In genomic region chr16:3074860-3075545, GRCh38 we compare ENCODE assay signal across 8 cellular contexts. TPM values are rescaled to one million over a fixed set of nuclear protein-coding genes. Genes with fewer than 3 reads are reported as not detected.
A peak's percentile ranks its signal among the peaks of the same experiment; 100 is the strongest.
DNase-seq lines count a peak whose midpoint lies in the region; ATAC-seq, FAIRE-seq and TF ChIP-seq lines count a peak whose summit lies in the region.

No MANE protein-coding gene starts in this region.

- FAIRE-seq in K562 (lab: Jason Lieb, UNC): no peak

- no peak overlapping the region for H3K4me3 ChIP-seq in K562
- no peak overlapping the region for H3K4me3 ChIP-seq in gastroesophageal sphincter

- no peak overlapping the region for H3K4me2 ChIP-seq in K562 (ENCODE audit: insufficient read depth, low read length)

- H3K27ac ChIP-seq in K562 (ENCODE audit: extremely low read depth, low read depth, low read length): no peak overlapping the region
- no peak overlapping the region for H3K27ac ChIP-seq in gastroesophageal sphincter

- no peaks in the 10 kb centered on the region for H3K27me3 Mint-ChIP-seq in T-cell

- no peaks in the 10 kb centered on the region for H3K36me3 ChIP-seq in K562 (ENCODE audit: control insufficient read depth, insufficient read depth, low read length)
- no peaks in the 10 kb centered on the region for H3K36me3 ChIP-seq in gastroesophageal sphincter

- in situ Hi-C loops in K562 (cut with MboI): no loop called here

- peak overlapping the region; percentile 98 to 100 for H3K27ac Mint-ChIP-seq in T-cell

- H3K4me1 ChIP-seq in K562 (replicated peaks in 1 of 2; ENCODE audit: control insufficient read depth in 2 of 2, insufficient read depth in 2 of 2, low read length in 2 of 2) (peaks cover 6 to 16% of the 10 kb centered on the region in 2 experiments; a peak in 4 of 5 replicates), gastroesophageal sphincter (no peaks in the 10 kb centered on the region)

- 0 out of 2 replicates have a peak, but pooled peaks have one; percentile 7 for TF ChIP-seq EP300 in K562 (IDR thresholded peaks at IDR 0.05; ENCODE audit: low read length)
- no peak for TF ChIP-seq EP300 in gastroesophageal sphincter (IDR thresholded peaks at IDR 0.05)

- H3K9me3 Mint-ChIP-seq in T-cell: no peaks in the 10 kb centered on the region

- ATAC-seq in HG02588 (IDR thresholded peaks at IDR 0.05; ENCODE audit: unreplicated experiment) (peak; percentile 74), T-cell (replicated peaks in 1 of 4) (peak; percentile 84 to 93 (median 88)), K562 (no peak), gastroesophageal sphincter (no peak)

- TF ChIP-seq RAD21 in K562 (CRISPR knock-in tag; conservative IDR thresholded peaks at IDR 0.05 in 1 of 2, IDR thresholded peaks at IDR 0.05 in 1 of 2): no peak

- H3K36me3 Mint-ChIP-seq in T-cell: peaks cover 7% of the 10 kb centered on the region

- H3K9me1 ChIP-seq in K562 (ENCODE audit: control insufficient read depth, insufficient read depth, low read length): no peaks in the 10 kb centered on the region

- WGBS in K562 (ENCODE audit: insufficient coverage, low coverage, missing lambda C conversion rate): 9% methylated on average over 9 of the region's 10 CpGs
- 60 to 70% methylated on average over 8 of the region's 10 CpGs for WGBS in gastroesophageal sphincter (ENCODE audit: low coverage in 1 of 2), 2 donors

- H3K9me3 ChIP-seq in K562 (replicated peaks; ENCODE audit: control insufficient read depth, insufficient read depth, low read depth, low read length) (no peaks in the 10 kb centered on the region), gastroesophageal sphincter (no peaks in the 10 kb centered on the region)

- DNase-seq in GF-D8 (lab: John Stamatoyannopoulos, UW) (peak; percentile 56), T-cell (peak; percentile 67 to 94 (median 86)), K562 (ENCODE audit: extremely low read depth in 1 of 4, low spot score in 3 of 4) (peak in 2 of 4 experiments; percentile 17 to 24), kidney tubule cell (ENCODE audit: low spot score) (no peak), NCI-H510A treated with DMSO at 0.1 percent for 48 hours (lab: John Stamatoyannopoulos, UW) (no peak)
- peak; percentile 74 to 77 for DNase-seq in stimulated activated CD8-positive, alpha-beta memory T cell treated with anti-CD3 and anti-CD28 coated beads, Interleukin-15, amount 100 ng/mL, for 48 hours (ENCODE audit: low read depth in 2 of 2)

- no TSS peak for BruUV-seq in K562 (replicated peaks; lab: Mats Ljungman, UMichigan)

- TF ChIP-seq POLR2A in K562 (conservative IDR thresholded peaks at IDR 0.05) (no peak), gastroesophageal sphincter (IDR thresholded peaks at IDR 0.05) (no peak)

- H2AFZ ChIP-seq in K562 (ENCODE audit: low read depth, low read length): no peak overlapping the region

- 0 out of 4 replicates have a peak overlapping the region, but pooled peaks of 1 of the 2 experiments have one; percentile 33 for H3K9ac ChIP-seq in K562 (ENCODE audit: insufficient read depth in 1 of 2, low read depth in 2 of 2, low read length in 2 of 2)

- TF ChIP-seq CTCF in K562 (IDR thresholded peaks at IDR 0.05 in 2 of 3, conservative IDR thresholded peaks at IDR 0.05 in 1 of 3; ENCODE audit: insufficient read depth in 2 of 3, low read depth in 1 of 3, low read length in 3 of 3) (no peak), gastroesophageal sphincter (IDR thresholded peaks at IDR 0.05) (no peak)

- intact Hi-C loops in K562 (cut with micrococcal nuclease): no loop called here

- H3K4me3 Mint-ChIP-seq in T-cell: peak overlapping the region; percentile 65 to 75 (median 73)

- H3K4me1 Mint-ChIP-seq in T-cell: peaks cover 88 to 93% (median 88%) of the 10 kb centered on the region in 3 donors

- CTCF ChIA-PET in T-cell (lab: Charles Lee) (interaction anchor here (0.7 to 2.1 kb wide), 7 partner anchors 9 to 745 kb away, joined by 3 to 7 read pairs (median 4); partner anchors contain the start of gene IL32 (in 1 of the 2)), K562 (lab: Yijun Ruan, JAX; ENCODE audit: low intra/inter-chr PET ratio) (no interaction called here)

- no peaks in the 10 kb centered on the region for H4K20me1 ChIP-seq in K562 (replicated peaks; ENCODE audit: control insufficient read depth, insufficient read depth, low read length)

- POLR2A ChIA-PET in T-cell (lab: Charles Lee) (interaction anchor here (0.6 to 0.9 kb wide), 7 partner anchors 9 to 401 kb away, joined by 3 to 12 read pairs (median 3); no protein-coding TSS in a partner anchor), K562 (lab: Yijun Ruan, JAX) (interaction anchor here (1.1 kb wide), 1 partner anchor 55 kb away, joined by 4 read pairs; the partner anchor contains the start of gene TNFRSF12A)

- peaks cover 7 to 15% of the 10 kb centered on the region in 2 experiments for H3K27me3 ChIP-seq in K562 (ENCODE audit: control insufficient read depth in 2 of 2, insufficient read depth in 2 of 2, low read length in 2 of 2)
- peaks cover 9% of the 10 kb centered on the region for H3K27me3 ChIP-seq in gastroesophageal sphincter

- no peaks in the 10 kb centered on the region for H3K79me2 ChIP-seq in K562 (ENCODE audit: control insufficient read depth, insufficient read depth, low read length)

RNA-seq across cellular contexts. Expression of gene IL32, which starts 9.6 kb away (rescaled TPM):
- 1,000 to 10,000 TPM in 2 of 5 donors, 100 to 1,000 TPM in 3; 736 to 1,200 (median 999) TPM for total RNA-seq in T-cell
- 1.1 TPM in 1 of 2 replicates, not detected in the other for total RNA-seq in K562 (2011; cell fraction: chromatin; rRNA removed; ENCODE audit: low replicate concordance)
- total RNA-seq in K562 (2011; cell fraction: nucleolus; rRNA removed): 0.50 and 1.1 TPM in 2 replicates
- total RNA-seq in K562 (2011; cell fraction: nucleoplasm; rRNA removed): not detected in 2 replicates
- total RNA-seq in K562 (2014; rRNA removed): not detected in 2 replicates
- total RNA-seq in K562 (2014; rRNA removed; fragmentation: Illumina TruSeq; extraction: Trizol): not detected in 2 replicates
- not detected in 2 replicates for total RNA-seq in K562 (2015; rRNA removed; fragmentation: Illumina TruSeq; extraction: Trizol)
- total RNA-seq in K562 (2021): 1.5 and 2.2 TPM in 2 replicates
- polyA plus RNA-seq in K562 (2011; rRNA removed): 0.21 TPM in 1 of 2 replicates, not detected in the other
- 0.40 TPM in 2 replicates for polyA plus RNA-seq in K562 (2011; cell fraction: cytosol; rRNA removed)
- 0.29 and 0.43 TPM in 2 replicates for polyA plus RNA-seq in K562 (2011; cell fraction: nucleus; rRNA removed)
- polyA plus RNA-seq in K562 (2012): 1.0 and 5.1 TPM in 2 replicates
- 0.31 and 0.64 TPM in 2 replicates for polyA plus RNA-seq in K562 (2014; fragmentation: Illumina TruSeq; extraction: Trizol)
- under 1 TPM; 0.24 to 0.42 TPM for polyA plus RNA-seq in K562 (2014; fragmentation: Nextera tagmentation; extraction: Ambion mirVana)
- polyA plus RNA-seq in K562 (2014; rRNA removed): 0.43 and 2.0 TPM in 2 replicates
- not detected in 2 replicates for polyA minus RNA-seq in K562 (2011; rRNA and poly(A)+ RNA removed)
- not detected in 2 replicates for polyA minus RNA-seq in K562 (2011; cell fraction: cytosol; rRNA and poly(A)+ RNA removed)
- not detected in 2 replicates for polyA minus RNA-seq in K562 (2011; cell fraction: nucleus; rRNA and poly(A)+ RNA removed)
- 10 to 100 TPM in 3 of 4 donors, 1 to 10 TPM in 1; 2.6 to 39.0 (median 21.6) TPM for total RNA-seq in gastroesophageal sphincter

RNA-seq across cellular contexts. Expression of gene ZSCAN10, which starts 24.1 kb away (rescaled TPM):
- total RNA-seq in T-cell (under 1 TPM in 4 of 5 donors, not detected in 1; 0.19 to 0.64 (median 0.39) TPM), K562 (2014; rRNA removed) (not detected in 2 replicates), K562 (2014; rRNA removed; fragmentation: Illumina TruSeq; extraction: Trizol) (not detected in 2 replicates), K562 (2015; rRNA removed; fragmentation: Illumina TruSeq; extraction: Trizol) (not detected in 2 replicates), K562 (2021) (0.16 and 0.22 TPM in 2 replicates), gastroesophageal sphincter (1 to 10 TPM in 1 of 4 donors, not detected in 3; 1.7 TPM)
- total RNA-seq in K562 (2011; cell fraction: chromatin; rRNA removed; ENCODE audit: low replicate concordance): not detected in 2 replicates
- 0.17 TPM in 1 of 2 replicates, not detected in the other for total RNA-seq in K562 (2011; cell fraction: nucleolus; rRNA removed)
- total RNA-seq in K562 (2011; cell fraction: nucleoplasm; rRNA removed): 0.37 TPM in 1 of 2 replicates, not detected in the other
- polyA plus RNA-seq in K562 (2011; rRNA removed) (not detected in 2 replicates), K562 (2014; fragmentation: Illumina TruSeq; extraction: Trizol) (not detected in 2 replicates), K562 (2014; fragmentation: Nextera tagmentation; extraction: Ambion mirVana) (not detected), K562 (2014; rRNA removed) (not detected in 2 replicates)
- polyA plus RNA-seq in K562 (2011; cell fraction: cytosol; rRNA removed): 0.03 TPM in 1 of 2 replicates, not detected in the other
- polyA plus RNA-seq in K562 (2011; cell fraction: nucleus; rRNA removed): 0.10 TPM in 1 of 2 replicates, not detected in the other
- polyA plus RNA-seq in K562 (2012): 0.14 TPM in 1 of 2 replicates, not detected in the other
- polyA minus RNA-seq in K562 (2011; rRNA and poly(A)+ RNA removed): not detected in 2 replicates
- polyA minus RNA-seq in K562 (2011; cell fraction: cytosol; rRNA and poly(A)+ RNA removed): not detected in 2 replicates
- polyA minus RNA-seq in K562 (2011; cell fraction: nucleus; rRNA and poly(A)+ RNA removed): not detected in 2 replicates

RNA-seq across cellular contexts. Expression of gene MMP25, which starts 28.6 kb away (rescaled TPM):
- total RNA-seq in T-cell (1 to 10 TPM; 1.6 to 9.6 (median 4.1) TPM), K562 (2014; rRNA removed) (not detected in 2 replicates), K562 (2014; rRNA removed; fragmentation: Illumina TruSeq; extraction: Trizol) (not detected in 2 replicates), K562 (2015; rRNA removed; fragmentation: Illumina TruSeq; extraction: Trizol) (0.04 TPM in 1 of 2 replicates, not detected in the other), K562 (2021) (0.09 TPM in 1 of 2 replicates, not detected in the other), gastroesophageal sphincter (1 to 10 TPM in 2 of 4 donors, not detected in 2; 1.6 to 2.6 TPM)
- 0.14 TPM in 1 of 2 replicates, not detected in the other for total RNA-seq in K562 (2011; cell fraction: chromatin; rRNA removed; ENCODE audit: low replicate concordance)
- total RNA-seq in K562 (2011; cell fraction: nucleolus; rRNA removed): 0.17 TPM in 1 of 2 replicates, not detected in the other
- total RNA-seq in K562 (2011; cell fraction: nucleoplasm; rRNA removed): 0.07 and 0.15 TPM in 2 replicates
- polyA plus RNA-seq in K562 (2011; rRNA removed) (not detected in 2 replicates), K562 (2014; fragmentation: Illumina TruSeq; extraction: Trizol) (0.03 TPM in 1 of 2 replicates, not detected in the other), K562 (2014; fragmentation: Nextera tagmentation; extraction: Ambion mirVana) (not detected), K562 (2014; rRNA removed) (not detected in 2 replicates)
- 0.01 TPM in 1 of 2 replicates, not detected in the other for polyA plus RNA-seq in K562 (2011; cell fraction: cytosol; rRNA removed)
- polyA plus RNA-seq in K562 (2011; cell fraction: nucleus; rRNA removed): 0.03 and 0.08 TPM in 2 replicates
- polyA plus RNA-seq in K562 (2012): 0.51 and 0.58 TPM in 2 replicates
- not detected in 2 replicates for polyA minus RNA-seq in K562 (2011; rRNA and poly(A)+ RNA removed)
- polyA minus RNA-seq in K562 (2011; cell fraction: cytosol; rRNA and poly(A)+ RNA removed): 0.19 TPM in 1 of 2 replicates, not detected in the other
- polyA minus RNA-seq in K562 (2011; cell fraction: nucleus; rRNA and poly(A)+ RNA removed): not detected in 2 replicates

RNA-seq across cellular contexts. Expression of gene ZNF205, which starts 37.4 kb away (rescaled TPM):
- total RNA-seq in T-cell (under 1 TPM in 1 of 5 donors, not detected in 4; 0.38 TPM), K562 (2014; rRNA removed) (11.8 and 14.2 TPM in 2 replicates), K562 (2014; rRNA removed; fragmentation: Illumina TruSeq; extraction: Trizol) (1.9 and 2.4 TPM in 2 replicates), K562 (2015; rRNA removed; fragmentation: Illumina TruSeq; extraction: Trizol) (5.1 and 5.4 TPM in 2 replicates), K562 (2021) (9.4 and 10.1 TPM in 2 replicates), gastroesophageal sphincter (10 to 100 TPM; 11.6 to 25.8 (median 20.4) TPM)
- 3.9 and 8.4 TPM in 2 replicates for total RNA-seq in K562 (2011; cell fraction: chromatin; rRNA removed; ENCODE audit: low replicate concordance)
- total RNA-seq in K562 (2011; cell fraction: nucleolus; rRNA removed): 8.7 and 9.3 TPM in 2 replicates
- total RNA-seq in K562 (2011; cell fraction: nucleoplasm; rRNA removed): 3.0 and 3.1 TPM in 2 replicates
- polyA plus RNA-seq in K562 (2011; rRNA removed) (3.6 and 4.7 TPM in 2 replicates), K562 (2014; fragmentation: Illumina TruSeq; extraction: Trizol) (3.3 and 5.0 TPM in 2 replicates), K562 (2014; fragmentation: Nextera tagmentation; extraction: Ambion mirVana) (not detected), K562 (2014; rRNA removed) (8.3 and 8.7 TPM in 2 replicates)
- 6.0 and 16.0 TPM in 2 replicates for polyA plus RNA-seq in K562 (2011; cell fraction: cytosol; rRNA removed)
- polyA plus RNA-seq in K562 (2011; cell fraction: nucleus; rRNA removed): 6.6 and 12.0 TPM in 2 replicates
- 6.3 and 12.0 TPM in 2 replicates for polyA plus RNA-seq in K562 (2012)
- 0.81 and 2.0 TPM in 2 replicates for polyA minus RNA-seq in K562 (2011; rRNA and poly(A)+ RNA removed)
- polyA minus RNA-seq in K562 (2011; cell fraction: cytosol; rRNA and poly(A)+ RNA removed): 4.6 and 6.7 TPM in 2 replicates
- 1.9 and 2.6 TPM in 2 replicates for polyA minus RNA-seq in K562 (2011; cell fraction: nucleus; rRNA and poly(A)+ RNA removed)

RNA-seq across cellular contexts. Expression of gene BICDL2, which starts 38.3 kb away (rescaled TPM):
- total RNA-seq in T-cell (under 1 TPM in 3 of 5 donors, not detected in 2; 0.13 to 0.16 (median 0.15) TPM), K562 (2014; rRNA removed) (0.09 and 0.12 TPM in 2 replicates), K562 (2014; rRNA removed; fragmentation: Illumina TruSeq; extraction: Trizol) (not detected in 2 replicates), K562 (2015; rRNA removed; fragmentation: Illumina TruSeq; extraction: Trizol) (0.08 TPM in 1 of 2 replicates, not detected in the other), K562 (2021) (0.09 TPM in 2 replicates), gastroesophageal sphincter (1 to 10 TPM in 1 of 4 donors, under 1 TPM in 2, not detected in 1; 0.31 to 3.1 (median 0.31) TPM)
- total RNA-seq in K562 (2011; cell fraction: chromatin; rRNA removed; ENCODE audit: low replicate concordance): 0.23 and 0.65 TPM in 2 replicates
- 1.1 and 1.2 TPM in 2 replicates for total RNA-seq in K562 (2011; cell fraction: nucleolus; rRNA removed)
- 0.29 and 0.46 TPM in 2 replicates for total RNA-seq in K562 (2011; cell fraction: nucleoplasm; rRNA removed)
- polyA plus RNA-seq in K562 (2011; rRNA removed) (0.18 and 0.28 TPM in 2 replicates), K562 (2014; fragmentation: Illumina TruSeq; extraction: Trizol) (not detected in 2 replicates), K562 (2014; fragmentation: Nextera tagmentation; extraction: Ambion mirVana) (not detected), K562 (2014; rRNA removed) (not detected in 2 replicates)
- polyA plus RNA-seq in K562 (2011; cell fraction: cytosol; rRNA removed): 0.32 and 0.63 TPM in 2 replicates
- 0.28 and 0.41 TPM in 2 replicates for polyA plus RNA-seq in K562 (2011; cell fraction: nucleus; rRNA removed)
- 0.17 and 0.27 TPM in 2 replicates for polyA plus RNA-seq in K562 (2012)
- polyA minus RNA-seq in K562 (2011; rRNA and poly(A)+ RNA removed): not detected in 2 replicates
- polyA minus RNA-seq in K562 (2011; cell fraction: cytosol; rRNA and poly(A)+ RNA removed): 0.57 TPM in 1 of 2 replicates, not detected in the other
- polyA minus RNA-seq in K562 (2011; cell fraction: nucleus; rRNA and poly(A)+ RNA removed): 0.44 and 0.54 TPM in 2 replicates

Comparison
In these comparisons a context has a peak if more than half of its experiments do, and no peak if none do; other contexts are left out.
1. DNase-seq: peak in GF-D8 (single experiment), T-cell (34 of 34) and stimulated activated CD8-positive, alpha-beta memory T cell treated with anti-CD3 and anti-CD28 coated beads, Interleukin-15, amount 100 ng/mL, for 48 hours (2 of 2); none in kidney tubule cell (single experiment) and NCI-H510A treated with DMSO at 0.1 percent for 48 hours (single experiment).
2. ATAC-seq: peak in HG02588 (single experiment) and T-cell (4 of 4); none in K562 (single experiment) and gastroesophageal sphincter (single experiment).
3. RNA of gene IL32, which starts 9.6 kb away (total RNA-seq): 736 to 1,200 TPM in T-cell; 2.6 to 39.0 TPM in gastroesophageal sphincter and 0.50 to 2.2 TPM in K562; every median in the first group is over 10 times any median in the second.